Comparison of ENCODE assay signal across 24 cellular contexts in genomic region chr10:49572594-49573114, GRCh38. TPM values are rescaled to one million over a fixed set of nuclear protein-coding genes. Genes with fewer than 3 reads are reported as not detected.
DNase-seq lines count a peak whose midpoint lies in the region; ATAC-seq, FAIRE-seq and TF ChIP-seq lines count a peak whose summit lies in the region.
"Had no signal": no experiment of that assay in that cellular context is flagged by ENCODE, and none has a peak within 500 bp of the region (broad histone marks: within the 10 kb centered on the region; RNA-seq: fewer than 3 reads in every experiment).

No MANE protein-coding gene starts in this region.

- no peak for TF ChIP-seq CTCF in K562 (IDR thresholded peaks at IDR 0.05 in 2 of 3, conservative IDR thresholded peaks at IDR 0.05 in 1 of 3; ENCODE audit: insufficient read depth in 2 of 3, low read depth in 1 of 3, low read length in 3 of 3)

- FAIRE-seq in K562 (lab: Jason Lieb, UNC) = no peak
- FAIRE-seq: GM18507, GM19239 had no signal

- TF ChIP-seq EP300 in K562 (IDR thresholded peaks at IDR 0.05; ENCODE audit: low read length) = no peak

- CTCF ChIA-PET in K562 (lab: Yijun Ruan, JAX; ENCODE audit: low intra/inter-chr PET ratio) = no interaction called here

- no peak overlapping the region for H3K4me2 ChIP-seq in K562 (ENCODE audit: insufficient read depth, low read length)
- H3K4me2 ChIP-seq: BLaER1 treated with 17β-estradiol and CSF1 and Interleukin-3, amounts not matched to agents 10 nM and 100 nM; PC-9 had no signal

- POLR2A ChIA-PET in K562 (lab: Yijun Ruan, JAX) = interaction anchor here (0.6 to 0.8 kb wide), 2 partner anchors 9 to 34 kb away, joined by 4 read pairs; partner anchors contain the start of gene ERCC6

- H3K4me3 ChIP-seq in K562 = no peak overlapping the region
- H3K4me3 ChIP-seq: BLaER1 treated with 17β-estradiol and CSF1 and Interleukin-3, amounts not matched to agents 10 nM and 100 nM; PC-9; SJCRH30 had no signal

- no peaks in the 10 kb centered on the region for H3K79me2 ChIP-seq in K562 (ENCODE audit: control insufficient read depth, insufficient read depth, low read length)

- intact Hi-C loops in K562 (cut with micrococcal nuclease) = no loop called here

- BruUV-seq in K562 (replicated peaks; lab: Mats Ljungman, UMichigan) = no TSS peak

- peak overlapping the region; percentile 52; the same call in 1 of the 2 replicates for H2AFZ ChIP-seq in K562 (ENCODE audit: low read depth, low read length)
- H2AFZ ChIP-seq: PC-9 had no signal

- H3K4me1 ChIP-seq in K562 (replicated peaks in 1 of 2; ENCODE audit: control insufficient read depth in 2 of 2, insufficient read depth in 2 of 2, low read length in 2 of 2) = peaks cover 0 to 4% of the 10 kb centered on the region in 2 experiments; a peak in 3 of 5 replicates
- H3K4me1 ChIP-seq: BLaER1 treated with 17β-estradiol and CSF1 and Interleukin-3, amounts not matched to agents 10 nM and 100 nM; SJCRH30 had no signal

- in situ Hi-C loops in K562 (cut with MboI) = no loop called here

- ATAC-seq in K562 (peak; percentile 68), GM21786 (IDR thresholded peaks at IDR 0.05; ENCODE audit: unreplicated experiment) (no peak)

- H4K20me1 ChIP-seq in K562 (replicated peaks; ENCODE audit: control insufficient read depth, insufficient read depth, low read length) = no peaks in the 10 kb centered on the region
- H4K20me1 ChIP-seq: BLaER1 treated with 17β-estradiol and CSF1 and Interleukin-3, amounts not matched to agents 10 nM and 100 nM had no signal

- H3K27ac ChIP-seq in K562 (ENCODE audit: extremely low read depth, low read depth, low read length) = no peak overlapping the region
- H3K27ac ChIP-seq: BLaER1 treated with 17β-estradiol and CSF1 and Interleukin-3, amounts not matched to agents 10 nM and 100 nM; PC-9; SJCRH30 had no signal

- H3K27me3 ChIP-seq in K562 (ENCODE audit: control insufficient read depth in 2 of 2, insufficient read depth in 2 of 2, low read length in 2 of 2) = peaks cover 5 to 16% of the 10 kb centered on the region in 2 experiments; a peak in 2 of 5 replicates
- H3K27me3 ChIP-seq: BLaER1 treated with 17β-estradiol and CSF1 and Interleukin-3, amounts not matched to agents 10 nM and 100 nM; SJCRH30 had no signal

- DNase-seq in NCI-H2029 treated with DMSO at 0.1 percent for 48 hours (lab: John Stamatoyannopoulos, UW) (peak; percentile 1), NCI-H2029 (lab: John Stamatoyannopoulos, UW) (no peak), DMS 273 treated with DMSO at 0.1 percent for 48 hours (lab: John Stamatoyannopoulos, UW) (peak; percentile 52), NCI-H524 (lab: John Stamatoyannopoulos, UW) (peak; percentile 48 to 69), K562 (ENCODE audit: extremely low read depth in 1 of 4, low spot score in 3 of 4) (no peak), germinal center (ENCODE audit: low spot score) (no peak)
- no peak for DNase-seq in activated CD4-positive, CD25-positive, alpha-beta regulatory T cell treated with anti-CD3 and anti-CD28 coated beads, Interleukin-2, amount 50 U/mL, for 72 hours
- DNase-seq: 8988T; Caco-2; CD4-positive, alpha-beta memory T cell; DMS153; GDM1; NCI-H1105; NCI-H146; NCI-H345; NCI-H526; PC-9; SJCRH30; T-helper 1 cell had no signal

- no peaks in the 10 kb centered on the region for H3K36me3 ChIP-seq in K562 (ENCODE audit: control insufficient read depth, insufficient read depth, low read length)
- H3K36me3 ChIP-seq: BLaER1 treated with 17β-estradiol and CSF1 and Interleukin-3, amounts not matched to agents 10 nM and 100 nM; SJCRH30 had no signal

- no peak for TF ChIP-seq RAD21 in K562 (CRISPR knock-in tag; conservative IDR thresholded peaks at IDR 0.05 in 1 of 2, IDR thresholded peaks at IDR 0.05 in 1 of 2)

- H3K9me3 ChIP-seq in K562 (replicated peaks; ENCODE audit: control insufficient read depth, insufficient read depth, low read depth, low read length) = no peaks in the 10 kb centered on the region
- H3K9me3 ChIP-seq: SJCRH30 had no signal

- no peaks in the 10 kb centered on the region for H3K9me1 ChIP-seq in K562 (ENCODE audit: control insufficient read depth, insufficient read depth, low read length)

- H3K9ac ChIP-seq in K562 (ENCODE audit: insufficient read depth in 1 of 2, low read depth in 2 of 2, low read length in 2 of 2) = no peak overlapping the region
- H3K9ac ChIP-seq: BLaER1 treated with 17β-estradiol and CSF1 and Interleukin-3, amounts not matched to agents 10 nM and 100 nM had no signal

- no peak for TF ChIP-seq POLR2A in K562 (conservative IDR thresholded peaks at IDR 0.05)

- WGBS in K562 (ENCODE audit: insufficient coverage, low coverage, missing lambda C conversion rate) = 6% methylated on average over 9 of the region's 9 CpGs

TF ChIP-seq in K562, 482 proteins besides CTCF, POLR2A, EP300 and RAD21 (continues in another document):
- no peak for TF ChIP-seq CREB3L1 (IDR thresholded peaks at IDR 0.05; ENCODE audit: borderline replicate concordance, low read depth)
- TF ChIP-seq E2F3 (CRISPR knock-in tag; IDR thresholded peaks at IDR 0.05) = no peak
- no peak for TF ChIP-seq HMG20A (CRISPR knock-in tag; conservative IDR thresholded peaks at IDR 0.05)

RNA-seq across cellular contexts. Expression of gene ERCC6, which starts 33.7 kb away (rescaled TPM):
- 50.8 and 74.2 TPM in 2 replicates for total RNA-seq in K562 (2011; cell fraction: chromatin; rRNA removed; ENCODE audit: low replicate concordance)
- total RNA-seq in K562 (2011; cell fraction: nucleolus; rRNA removed) = 14.2 and 24.2 TPM in 2 replicates
- total RNA-seq in K562 (2011; cell fraction: nucleoplasm; rRNA removed) = 32.3 and 48.5 TPM in 2 replicates
- total RNA-seq in K562 (2014; rRNA removed) (7.1 and 7.8 TPM in 2 replicates), K562 (2014; rRNA removed; fragmentation: Illumina TruSeq; extraction: Trizol) (13.6 and 13.8 TPM in 2 replicates), K562 (2015; rRNA removed; fragmentation: Illumina TruSeq; extraction: Trizol) (11.5 and 11.8 TPM in 2 replicates), K562 (2021) (15.7 and 17.3 TPM in 2 replicates)
- polyA plus RNA-seq in K562 (2011; rRNA removed) (17.0 and 17.7 TPM in 2 replicates), K562 (2014; fragmentation: Illumina TruSeq; extraction: Trizol) (9.1 and 11.6 TPM in 2 replicates), K562 (2014; fragmentation: Nextera tagmentation; extraction: Ambion mirVana) (10 to 100 TPM in 1 of 2 experiments, 1 to 10 TPM in 1; 7.8 to 13.4 TPM), K562 (2014; rRNA removed) (7.2 and 9.9 TPM in 2 replicates)
- 8.1 and 8.6 TPM in 2 replicates for polyA plus RNA-seq in K562 (2011; cell fraction: cytosol; rRNA removed)
- 24.5 and 34.1 TPM in 2 replicates for polyA plus RNA-seq in K562 (2011; cell fraction: nucleus; rRNA removed)
- polyA plus RNA-seq in K562 (2012) = 8.6 and 9.5 TPM in 2 replicates
- 53.0 and 70.7 TPM in 2 replicates for polyA minus RNA-seq in K562 (2011; rRNA and poly(A)+ RNA removed)
- 11.6 and 12.3 TPM in 2 replicates for polyA minus RNA-seq in K562 (2011; cell fraction: cytosol; rRNA and poly(A)+ RNA removed)
- polyA minus RNA-seq in K562 (2011; cell fraction: nucleus; rRNA and poly(A)+ RNA removed) = 31.2 and 51.4 TPM in 2 replicates

RNA-seq across cellular contexts. Expression of gene SLC18A3, which starts 37.5 kb away (rescaled TPM):
- not detected in 2 replicates for total RNA-seq in K562 (2011; cell fraction: chromatin; rRNA removed; ENCODE audit: low replicate concordance)
- total RNA-seq in K562 (2011; cell fraction: nucleolus; rRNA removed) = not detected in 2 replicates
- not detected in 2 replicates for total RNA-seq in K562 (2011; cell fraction: nucleoplasm; rRNA removed)
- total RNA-seq in K562 (2014; rRNA removed) = not detected in 2 replicates
- not detected in 2 replicates for total RNA-seq in K562 (2014; rRNA removed; fragmentation: Illumina TruSeq; extraction: Trizol)
- total RNA-seq in K562 (2015; rRNA removed; fragmentation: Illumina TruSeq; extraction: Trizol) = not detected in 2 replicates
- not detected in 2 replicates for total RNA-seq in K562 (2021)
- polyA plus RNA-seq in K562 (2011; rRNA removed) = not detected in 2 replicates
- polyA plus RNA-seq in K562 (2011; cell fraction: cytosol; rRNA removed) = not detected in 2 replicates
- not detected in 2 replicates for polyA plus RNA-seq in K562 (2011; cell fraction: nucleus; rRNA removed)
- polyA plus RNA-seq in K562 (2012) = not detected in 2 replicates
- not detected in 2 replicates for polyA plus RNA-seq in K562 (2014; fragmentation: Illumina TruSeq; extraction: Trizol)
- polyA plus RNA-seq in K562 (2014; fragmentation: Nextera tagmentation; extraction: Ambion mirVana) = not detected
- not detected in 2 replicates for polyA plus RNA-seq in K562 (2014; rRNA removed)
- not detected in 2 replicates for polyA minus RNA-seq in K562 (2011; rRNA and poly(A)+ RNA removed)
- not detected in 2 replicates for polyA minus RNA-seq in K562 (2011; cell fraction: cytosol; rRNA and poly(A)+ RNA removed)
- not detected in 2 replicates for polyA minus RNA-seq in K562 (2011; cell fraction: nucleus; rRNA and poly(A)+ RNA removed)
- total RNA-seq: Caco-2; CD4-positive, alpha-beta memory T cell; H4; PC-9; SJCRH30 had no signal
- polyA plus RNA-seq: CD4-positive, alpha-beta memory T cell had no signal

RNA-seq across cellular contexts. Expression of gene CHAT, which starts 41.2 kb away (rescaled TPM):
- not detected in 2 replicates for total RNA-seq in K562 (2011; cell fraction: chromatin; rRNA removed; ENCODE audit: low replicate concordance)
- total RNA-seq in K562 (2011; cell fraction: nucleolus; rRNA removed) = not detected in 2 replicates
- not detected in 2 replicates for total RNA-seq in K562 (2011; cell fraction: nucleoplasm; rRNA removed)
- total RNA-seq in K562 (2014; rRNA removed) (not detected in 2 replicates), K562 (2014; rRNA removed; fragmentation: Illumina TruSeq; extraction: Trizol) (not detected in 2 replicates), K562 (2015; rRNA removed; fragmentation: Illumina TruSeq; extraction: Trizol) (not detected in 2 replicates), K562 (2021) (not detected in 2 replicates)
- polyA plus RNA-seq in K562 (2011; rRNA removed) (not detected in 2 replicates), K562 (2014; fragmentation: Illumina TruSeq; extraction: Trizol) (not detected in 2 replicates), K562 (2014; fragmentation: Nextera tagmentation; extraction: Ambion mirVana) (not detected), K562 (2014; rRNA removed) (not detected in 2 replicates)
- polyA plus RNA-seq in K562 (2011; cell fraction: cytosol; rRNA removed) = not detected in 2 replicates
- polyA plus RNA-seq in K562 (2011; cell fraction: nucleus; rRNA removed) = not detected in 2 replicates
- polyA plus RNA-seq in K562 (2012) = not detected in 2 replicates
- not detected in 2 replicates for polyA minus RNA-seq in K562 (2011; rRNA and poly(A)+ RNA removed)
- not detected in 2 replicates for polyA minus RNA-seq in K562 (2011; cell fraction: cytosol; rRNA and poly(A)+ RNA removed)
- not detected in 2 replicates for polyA minus RNA-seq in K562 (2011; cell fraction: nucleus; rRNA and poly(A)+ RNA removed)
- total RNA-seq: CD4-positive, alpha-beta memory T cell; H4; PC-9; SJCRH30 had no signal
- polyA plus RNA-seq: CD4-positive, alpha-beta memory T cell had no signal

Comparison
In these comparisons a context has a peak if more than half of its experiments do, and no peak if none do; other contexts are left out.
1. DNase-seq: peak in NCI-H2029 treated with DMSO at 0.1 percent for 48 hours (single experiment), DMS 273 treated with DMSO at 0.1 percent for 48 hours (single experiment) and NCI-H524 (2 of 2); none in NCI-H2029 (single experiment), K562 (0 of 4), activated CD4-positive, CD25-positive, alpha-beta regulatory T cell treated with anti-CD3 and anti-CD28 coated beads, Interleukin-2, amount 50 U/mL, for 72 hours (single experiment) and germinal center (single experiment).